In genomic region chr5:20028506-20028905, GRCh38 we compare ENCODE assay signal across 18 cellular contexts. TPM values are rescaled to one million over a fixed set of nuclear protein-coding genes. Genes with fewer than 3 reads are reported as not detected.
A peak's percentile ranks its signal among the peaks of the same experiment; 100 is the strongest.
DNase-seq lines count a peak whose midpoint lies in the region; ATAC-seq and TF ChIP-seq lines count a peak whose summit lies in the region.
"Had no signal": no experiment of that assay in that cellular context is flagged by ENCODE, and none has a peak within 500 bp of the region (broad histone marks: within the 10 kb centered on the region; RNA-seq: fewer than 3 reads in every experiment).

No MANE protein-coding gene starts in this region.

- H3K36me3 ChIP-seq in breast epithelium = no peaks in the 10 kb centered on the region
- H3K36me3 ChIP-seq in aorta (ENCODE audit: control insufficient read depth in 1 of 2, insufficient read depth in 2 of 2, low read length in 1 of 2) = no peaks in the 10 kb centered on the region
- no peaks in the 10 kb centered on the region for H3K36me3 ChIP-seq in heart left ventricle
- H3K36me3 ChIP-seq: BLaER1 had no signal

- TF ChIP-seq CTCF in MCF 10A (IDR thresholded peaks at IDR 0.05; ENCODE audit: unreplicated experiment) (no peak), breast epithelium (IDR thresholded peaks at IDR 0.05) (no peak), cardiac fibroblast (IDR thresholded peaks at IDR 0.05; ENCODE audit: low read depth, low read length) (no peak), fibroblast of pulmonary artery (IDR thresholded peaks at IDR 0.05; ENCODE audit: low read length, missing control alignments) (no peak), heart left ventricle (IDR thresholded peaks at IDR 0.05) (no peak)

- CTCF ChIA-PET in MCF 10A (lab: Yijun Ruan, JAX) = interaction anchor here (1.4 kb wide), 1 partner anchor 7 kb away, joined by 3 read pairs; no protein-coding TSS in a partner anchor

- intact Hi-C loops in MCF 10A (cut with micrococcal nuclease) = no loop called here
- intact Hi-C loops in breast epithelium (cut with DNase I; ENCODE audit: low total_unique reads) = no loop called here
- intact Hi-C loops in aorta (cut with DNase I) = no loop called here
- intact Hi-C loops in heart left ventricle (cut with DNase I) = no loop called here

- POLR2A ChIA-PET in MCF 10A (lab: Yijun Ruan, JAX) = no interaction called here

- no peaks in the 10 kb centered on the region for H3K4me1 Mint-ChIP-seq in MCF 10A (ENCODE audit: insufficient read depth, unreplicated experiment)
- H3K4me1 Mint-ChIP-seq: CD8-positive, alpha-beta memory T cell; H9 had no signal

- no peak overlapping the region for H3K27ac ChIP-seq in breast epithelium
- no peak overlapping the region for H3K27ac ChIP-seq in aorta (ENCODE audit: low read depth in 1 of 2, low read length in 2 of 2)
- no peak overlapping the region for H3K27ac ChIP-seq in heart left ventricle
- H3K27ac ChIP-seq: 22Rv1, BLaER1 had no signal

- no peaks in the 10 kb centered on the region for H3K36me3 Mint-ChIP-seq in MCF 10A (ENCODE audit: insufficient read depth, unreplicated experiment)
- H3K36me3 Mint-ChIP-seq: CD8-positive, alpha-beta memory T cell had no signal

- H3K9me3 Mint-ChIP-seq in MCF 10A (ENCODE audit: unreplicated experiment) = no peaks in the 10 kb centered on the region
- H3K9me3 Mint-ChIP-seq: H9 had no signal

- 65 to 66% methylated on average over 6 of the region's 6 CpGs for WGBS in aorta, 2 donors
- WGBS in heart left ventricle, 4 donors = 70 to 76% (median 72%) methylated on average over 6 of the region's 6 CpGs

- H3K27me3 ChIP-seq in breast epithelium = no peaks in the 10 kb centered on the region
- H3K27me3 ChIP-seq in aorta (ENCODE audit: control insufficient read depth in 1 of 2, insufficient read depth in 2 of 2, low read length in 1 of 2) = no peaks in the 10 kb centered on the region
- H3K27me3 ChIP-seq in heart left ventricle = no peaks in the 10 kb centered on the region
- H3K27me3 ChIP-seq: BLaER1 had no signal

- ATAC-seq in aorta (ENCODE audit: low FRiP score) (peak; percentile 46), HG03354 (IDR thresholded peaks at IDR 0.05; ENCODE audit: poor library complexity, severe bottlenecking, unreplicated experiment) (no peak), heart left ventricle (no peak)
- ATAC-seq: HepG2 had no signal

- no TSS peak for BruUV-seq in MCF 10A (replicated peaks; lab: Mats Ljungman, UMichigan)

- H3K9me3 ChIP-seq in breast epithelium = no peaks in the 10 kb centered on the region
- H3K9me3 ChIP-seq in aorta (ENCODE audit: control insufficient read depth, low read length) = no peaks in the 10 kb centered on the region
- peaks cover 0 to 7% (median 0%) of the 10 kb centered on the region in 12 donors for H3K9me3 ChIP-seq in heart left ventricle
- H3K9me3 ChIP-seq: BLaER1, Caco-2 had no signal

- H3K4me1 ChIP-seq in breast epithelium = no peaks in the 10 kb centered on the region
- H3K4me1 ChIP-seq in aorta (ENCODE audit: control insufficient read depth in 1 of 2, insufficient read depth in 2 of 2, low read length in 2 of 2) = no peaks in the 10 kb centered on the region
- H3K4me1 ChIP-seq in heart left ventricle = no peaks in the 10 kb centered on the region
- H3K4me1 ChIP-seq: BLaER1, Caco-2 had no signal

- DNase-seq in MCF 10A (ENCODE audit: unreplicated experiment) (peak; percentile 23), breast epithelium (ENCODE audit: low spot score in 2 of 2) (no peak), cardiac fibroblast (ENCODE audit: low read depth in 2 of 2) (peak; percentile 8 to 43), fibroblast of pulmonary artery (ENCODE audit: low read depth) (peak; percentile 43), aorta (no peak), heart left ventricle (no peak), RKO (ENCODE audit: low spot score) (no peak)
- DNase-seq: AML-193; Caco-2; CD8-positive, alpha-beta memory T cell; DND-41; GDM1; H9 had no signal

- H3K27me3 Mint-ChIP-seq in MCF 10A (ENCODE audit: insufficient read depth, unreplicated experiment) = no peaks in the 10 kb centered on the region
- H3K27me3 Mint-ChIP-seq: CD8-positive, alpha-beta memory T cell had no signal

- TF ChIP-seq POLR2A in breast epithelium (IDR thresholded peaks at IDR 0.05) = no peak
- no peak for TF ChIP-seq POLR2A in heart left ventricle (IDR thresholded peaks at IDR 0.05)

- H3K4me3 ChIP-seq in breast epithelium (no peak overlapping the region), cardiac fibroblast (replicated peaks in 1 of 2; ENCODE audit: low read depth in 2 of 2, low read length in 2 of 2) (no peak overlapping the region), fibroblast of pulmonary artery (replicated peaks; ENCODE audit: low read depth, low read length) (no peak overlapping the region), aorta (ENCODE audit: low read length in 2 of 2) (no peak overlapping the region), heart left ventricle (no peak overlapping the region)
- H3K4me3 ChIP-seq: BLaER1 had no signal

- H3K4me3 Mint-ChIP-seq in MCF 10A (ENCODE audit: unreplicated experiment) = no peak overlapping the region
- H3K4me3 Mint-ChIP-seq: CD8-positive, alpha-beta memory T cell; H9 had no signal

- H3K27ac Mint-ChIP-seq in MCF 10A (ENCODE audit: low read depth, unreplicated experiment) = no peak overlapping the region
- H3K27ac Mint-ChIP-seq: H9 had no signal

RNA-seq across cellular contexts. Expression of gene CDH18, which starts 40.5 kb away (rescaled TPM):
- total RNA-seq in MCF 10A (2022) (not detected in 2 replicates), breast epithelium (not detected), aorta (not detected), heart left ventricle (under 1 TPM in 1 of 9 donors, not detected in 8; 0.75 TPM)
- polyA plus RNA-seq in aorta (not detected), heart left ventricle (not detected)
- total RNA-seq: A673; CD8-positive, alpha-beta memory T cell; H9; HepG2 had no signal
- polyA plus RNA-seq: CD8-positive, alpha-beta memory T cell; HepG2 had no signal

Comparison
In these comparisons a context has a peak if more than half of its experiments do, and no peak if none do; other contexts are left out.
1. DNase-seq: peak in MCF 10A (single experiment), cardiac fibroblast (2 of 2) and fibroblast of pulmonary artery (single experiment); none in breast epithelium (0 of 2), aorta (0 of 2), heart left ventricle (0 of 5) and RKO (single experiment).